7 cellular contexts compared by ENCODE assay signal in the genomic region with DNA sequence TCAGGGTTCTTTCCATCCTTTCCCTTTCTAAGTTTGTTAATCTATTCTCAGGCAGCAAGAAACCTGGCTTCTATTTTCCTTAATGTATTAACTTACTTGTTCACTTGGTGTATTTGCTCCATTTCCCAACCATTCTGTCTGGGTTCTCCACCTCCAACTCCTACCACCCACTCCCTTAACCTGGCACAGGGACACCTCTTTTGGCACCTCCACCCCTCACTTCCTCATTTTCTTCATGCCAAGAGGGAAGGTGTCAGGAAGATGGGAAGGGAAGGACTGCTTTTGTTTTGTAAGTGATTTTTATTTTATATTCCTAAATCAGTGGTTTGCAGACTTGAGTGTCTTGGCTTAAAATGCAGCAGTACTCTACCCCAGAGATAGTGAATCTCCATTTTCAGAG.
"Had no signal": no experiment of that assay in that cellular context is flagged by ENCODE, and none has a peak within 500 bp of the region (broad histone marks: within the 10 kb centered on the region; RNA-seq: fewer than 3 reads in every experiment).

No MANE protein-coding gene starts in this region.

- H2AFZ ChIP-seq: GM23338 had no signal

- H3K4me2 ChIP-seq: GM23338 had no signal

- ATAC-seq: GM23338 had no signal

- H3K4me3 Mint-ChIP-seq: GM23338, H9 had no signal

- FAIRE-seq: H1, H54 had no signal

- DNase-seq: H9, HCEC 1CT, IMR-90, KBM-7 had no signal

- H3K4me3 ChIP-seq: GM23338 had no signal

- H3K9me3 Mint-ChIP-seq: GM23338, H9 had no signal
